In genomic region chr3:33115024-33115768, GRCh38 we compare ENCODE assay signal across 8 cellular contexts. TPM values are rescaled to one million over a fixed set of nuclear protein-coding genes. Genes with fewer than 3 reads are reported as not detected.
DNase-seq lines count a peak whose midpoint lies in the region; ATAC-seq and TF ChIP-seq lines count a peak whose summit lies in the region.

No MANE protein-coding gene starts in this region.

- no peak for TF ChIP-seq CTCF in A673 (conservative IDR thresholded peaks at IDR 0.05; ENCODE audit: low read depth, low read length)
- no peak for TF ChIP-seq CTCF in epithelial cell of esophagus (IDR thresholded peaks at IDR 0.05; ENCODE audit: insufficient read depth, low read depth, low read length, missing control alignments)
- TF ChIP-seq CTCF in tibial nerve (IDR thresholded peaks at IDR 0.05), result no peak

- TF ChIP-seq POLR2A in tibial nerve (IDR thresholded peaks at IDR 0.05), result no peak

- TF ChIP-seq EP300 in tibial nerve (IDR thresholded peaks at IDR 0.05), result peak in 1 of 2 donors; percentile 71

- H3K4me1 ChIP-seq in A673 (ENCODE audit: insufficient read depth, low read length, poor library complexity, severe bottlenecking) (peaks cover 3% of the 10 kb centered on the region), tibial nerve (peaks cover 0 to 59% (median 23%) of the 10 kb centered on the region in 4 donors)

- H3K27ac ChIP-seq in A673 (ENCODE audit: low read depth, low read length, poor library complexity, severe bottlenecking) (peak overlapping the region; percentile 92), tibial nerve (peak overlapping the region; percentile 90 to 97 (median 94))

- BruUV-seq in A673 (replicated peaks; lab: Mats Ljungman, UMichigan), result no TSS peak

- intact Hi-C loops in A673 (cut with micrococcal nuclease; ENCODE audit: unreplicated experiment), result no loop called here

- CTCF ChIA-PET in A673 (lab: Charles Lee), result no interaction called here

- POLR2A ChIA-PET in A673 (lab: Charles Lee; ENCODE audit: low non-redundant PET), result no interaction called here

- ATAC-seq in HG03460 (IDR thresholded peaks at IDR 0.05; ENCODE audit: unreplicated experiment), result no peak

- H3K27me3 ChIP-seq in A673 (replicated peaks; ENCODE audit: insufficient read depth, low read depth, low read length, poor library complexity), result no peaks in the 10 kb centered on the region
- no peaks in the 10 kb centered on the region for H3K27me3 ChIP-seq in tibial nerve

- WGBS in tibial nerve, 2 donors, result 39 to 43% methylated on average over 13 of the region's 13 CpGs

- peak overlapping the region; percentile 72 for H3K4me3 ChIP-seq in A673 (ENCODE audit: low read depth, low read length, poor library complexity, severe bottlenecking)
- peak overlapping the region; percentile 55 for H3K4me3 ChIP-seq in epithelial cell of esophagus (ENCODE audit: low read length)
- H3K4me3 ChIP-seq in tibial nerve, result peak overlapping the region; percentile 75 to 92 (median 82)

- peak; percentile 69 for DNase-seq in A673 (ENCODE audit: low spot score)
- peak; percentile 61 for DNase-seq in H4 (ENCODE audit: low spot score)
- peak; percentile 89 for DNase-seq in SKM-1 (lab: John Stamatoyannopoulos, UW; ENCODE audit: unreplicated experiment)
- DNase-seq in epithelial cell of esophagus (ENCODE audit: low read depth), result peak; percentile 92
- peak; percentile 44 for DNase-seq in midbrain (lab: John Stamatoyannopoulos, UW)
- peak; percentile 53 to 79 for DNase-seq in tibial nerve (ENCODE audit: low spot score in 2 of 2)
- no peak for DNase-seq in NCI-H2107 (lab: John Stamatoyannopoulos, UW)

- H3K36me3 ChIP-seq in A673 (ENCODE audit: insufficient read depth, low read length, poor library complexity, severe bottlenecking), result peaks cover 3% of the 10 kb centered on the region
- H3K36me3 ChIP-seq in tibial nerve, result peaks cover 0 to 20% (median 0%) of the 10 kb centered on the region in 3 donors

- H3K9me3 ChIP-seq in A673 (ENCODE audit: low read depth, low read length, poor library complexity, severe bottlenecking) (no peaks in the 10 kb centered on the region), tibial nerve (no peaks in the 10 kb centered on the region)

RNA-seq across cellular contexts. Expression of gene CRTAP, which starts 1.4 kb away (rescaled TPM):
- total RNA-seq in A673 (2021) (114 and 119 TPM in 2 replicates), tibial nerve (100 to 1,000 TPM; 180 to 394 (median 315) TPM)
- total RNA-seq in H4 (2014; rRNA removed; shearing (Covaris generic)), result 284 and 343 TPM in 2 replicates

RNA-seq across cellular contexts. Expression of gene GLB1, which starts 18.2 kb away (rescaled TPM):
- total RNA-seq in A673 (2021) (47.3 and 47.9 TPM in 2 replicates), tibial nerve (10 to 100 TPM; 26.0 to 79.2 (median 56.5) TPM)
- 53.0 and 72.4 TPM in 2 replicates for total RNA-seq in H4 (2014; rRNA removed; shearing (Covaris generic))

RNA-seq across cellular contexts. Expression of gene TMPPE, which starts 18.2 kb away (rescaled TPM):
- 7.0 and 8.2 TPM in 2 replicates for total RNA-seq in A673 (2021)
- 0.23 and 1.2 TPM in 2 replicates for total RNA-seq in H4 (2014; rRNA removed; shearing (Covaris generic))
- total RNA-seq in tibial nerve, result 1 to 10 TPM; 6.3 to 6.9 (median 6.6) TPM
